Comparison of ENCODE assay signal across 8 cellular contexts in the genomic region with DNA sequence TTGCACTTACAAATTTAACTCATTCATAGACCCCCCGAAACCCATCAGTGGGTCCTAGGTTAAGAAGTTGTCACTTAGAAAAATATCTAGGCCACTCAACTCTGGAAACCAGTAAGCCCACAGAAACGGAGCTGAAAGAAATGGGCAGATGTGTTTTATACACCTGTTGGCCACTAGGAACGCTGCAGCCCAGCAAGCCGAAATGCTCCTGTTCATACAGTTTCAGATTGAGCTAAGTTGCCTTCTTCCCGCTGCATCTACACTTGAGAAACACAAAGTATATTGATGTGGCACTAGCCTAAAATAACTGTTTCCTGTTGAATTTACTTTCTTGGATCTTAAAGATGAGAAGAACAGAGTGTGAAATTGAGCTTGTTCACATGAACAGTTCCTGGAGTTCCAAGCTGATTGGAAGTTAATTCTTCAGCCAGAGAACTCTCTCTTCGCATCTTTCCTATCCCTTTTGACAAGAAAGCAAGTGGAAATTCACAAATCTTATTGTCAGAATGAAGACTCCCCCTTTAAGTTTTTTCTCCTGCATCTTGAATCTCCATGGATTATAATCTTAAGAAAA.
DNase-seq lines count a peak whose midpoint lies in the region; ATAC-seq and TF ChIP-seq lines count a peak whose summit lies in the region.

No MANE protein-coding gene starts in this region.

- no peaks in the 10 kb centered on the region for H3K4me1 ChIP-seq in cardiac muscle cell (ENCODE audit: low read depth)

- no peak overlapping the region for H3K27ac ChIP-seq in cardiac muscle cell

- peak; percentile 76 for TF ChIP-seq CTCF in cardiac muscle cell (IDR thresholded peaks at IDR 0.05; ENCODE audit: low read depth, low read length)

- DNase-seq in cardiac muscle cell (ENCODE audit: low read depth in 1 of 2, low spot score in 1 of 2) (peak; percentile 61 to 68), Right ventricle myocardium inferior (ENCODE audit: missing footprints) (no peak), H7 (peak; percentile 56), NCI-H1694 treated with DMSO at 0.1 percent for 48 hours (lab: John Stamatoyannopoulos, UW) (peak; percentile 23), amygdala (lab: John Stamatoyannopoulos, UW) (peak in 33 of 56 donors; percentile 0 to 47 (median 3)), iPS-NIHi11 (ENCODE audit: low spot score) (peak; percentile 31), NCI-H2081 (lab: John Stamatoyannopoulos, UW) (no peak)
- peak; percentile 4 for DNase-seq in stimulated activated CD8-positive, alpha-beta memory T cell treated with anti-CD3 and anti-CD28 coated beads, Interleukin-2, amount 100 ng/mL, for 48 hours (ENCODE audit: low read depth in 2 of 2)

- no peaks in the 10 kb centered on the region for H3K27me3 ChIP-seq in cardiac muscle cell
- H3K27me3 ChIP-seq in H7 (ENCODE audit: control insufficient read depth, insufficient read depth, low read length) = no peaks in the 10 kb centered on the region

- intact Hi-C loops in Right ventricle myocardium inferior (cut with DNase I) = loop anchor here (5.0 kb wide), 2 partner anchors 326 to 341 kb away; partner anchors contain the start of gene ENOX2

- H3K4me3 ChIP-seq in cardiac muscle cell = no peak overlapping the region
- no peak overlapping the region for H3K4me3 ChIP-seq in H7 (ENCODE audit: insufficient read depth, low read depth, low read length)

- H3K36me3 ChIP-seq in cardiac muscle cell = no peaks in the 10 kb centered on the region
- H3K36me3 ChIP-seq in H7 (replicated peaks; ENCODE audit: control insufficient read depth, insufficient read depth, low read length) = no peaks in the 10 kb centered on the region

- ATAC-seq in Right ventricle myocardium inferior = no peak

- no peaks in the 10 kb centered on the region for H3K9me3 ChIP-seq in cardiac muscle cell (ENCODE audit: low read depth)

Comparison
In these comparisons a context has a peak if more than half of its experiments do, and no peak if none do; other contexts are left out.
1. DNase-seq: peak in cardiac muscle cell (2 of 2), H7 (single experiment), NCI-H1694 treated with DMSO at 0.1 percent for 48 hours (single experiment), amygdala (33 of 56), iPS-NIHi11 (single experiment) and stimulated activated CD8-positive, alpha-beta memory T cell treated with anti-CD3 and anti-CD28 coated beads, Interleukin-2, amount 100 ng/mL, for 48 hours (2 of 2); none in Right ventricle myocardium inferior (single experiment) and NCI-H2081 (0 of 2).